ENCODE assay signal across 8 cellular contexts in the genomic region with DNA sequence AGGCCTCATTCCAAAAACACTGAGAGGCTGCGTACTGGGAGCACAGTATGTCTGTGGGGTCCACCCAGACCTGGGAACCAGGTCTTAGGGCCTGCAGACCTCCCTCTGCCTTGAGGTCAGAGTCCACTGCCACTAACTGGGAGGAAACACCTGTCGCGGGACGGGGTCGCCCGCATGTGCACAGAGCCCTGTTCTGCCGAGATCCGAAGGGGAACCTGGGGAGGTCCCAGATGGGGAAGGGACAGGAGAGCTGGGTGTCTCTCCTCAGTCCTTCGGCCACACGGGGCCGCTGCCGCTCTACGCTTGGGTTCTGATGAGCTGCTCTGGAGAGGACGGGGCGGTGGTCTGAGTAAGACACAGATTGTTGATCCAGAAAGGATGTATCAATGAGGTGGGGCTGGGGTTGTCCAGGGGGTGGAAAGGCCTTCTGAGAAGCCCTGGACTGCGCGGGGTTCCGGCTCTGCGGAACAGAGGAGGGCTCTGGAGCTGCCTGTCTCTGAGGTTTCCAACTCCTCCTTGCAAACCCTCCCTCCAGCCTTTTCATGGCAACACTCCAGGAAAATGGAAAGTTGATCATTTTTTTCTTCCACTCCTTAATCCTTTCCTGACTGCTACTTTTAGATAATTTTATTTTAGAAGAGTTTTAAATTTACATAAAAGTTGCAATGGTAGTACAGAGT. TPM values are rescaled to one million over a fixed set of nuclear protein-coding genes. Genes with fewer than 3 reads are reported as not detected.
A peak's percentile ranks its signal among the peaks of the same experiment; 100 is the strongest.
DNase-seq lines count a peak whose midpoint lies in the region; ATAC-seq, FAIRE-seq and TF ChIP-seq lines count a peak whose summit lies in the region.
"Not testable (repeated sequence)": the region's sequence is repeated elsewhere in the genome, so short reads cannot be mapped to it uniquely, and the experiment has no call there.

No MANE protein-coding gene starts in this region.

- DNase-seq in A172 (ENCODE audit: low spot score) (peak; percentile 58), HuH-7.5 (ENCODE audit: low spot score) (peak; percentile 64), NOMO-1 treated with dmso at 0.1 percent for 144 hours (lab: John Stamatoyannopoulos, UW; ENCODE audit: unreplicated experiment) (peak; percentile 60), bronchial epithelial cell (ENCODE audit: low read depth) (peak; percentile 46)
- peak; percentile 87 for DNase-seq in activated CD4-positive, alpha-beta T cell treated with anti-CD3 and anti-CD28 coated beads, Interleukin-2, amount 10 ng/mL, durations not matched to agents 7 days and 5 days
- DNase-seq in skeletal muscle cell (ENCODE audit: low read depth), result not testable (repeated sequence)

- not testable (repeated sequence) for H3K36me3 ChIP-seq in bronchial epithelial cell (ENCODE audit: control insufficient read depth, insufficient read depth, low read length); iPS-20b (ENCODE audit: insufficient read depth, low read depth, low read length)

- not testable (repeated sequence) for H3K4me1 ChIP-seq in iPS-20b (ENCODE audit: insufficient read depth, low read length)

- H3K36me3 Mint-ChIP-seq in activated CD4-positive, alpha-beta T cell treated with anti-CD3 and anti-CD28 coated beads, Interleukin-2, amount 10 ng/mL, durations not matched to agents 7 days and 5 days (ENCODE audit: low read depth), result not testable (repeated sequence)

- FAIRE-seq in bronchial epithelial cell (lab: Jason Lieb, UNC), result not testable (repeated sequence)

- H3K9me3 Mint-ChIP-seq in activated CD4-positive, alpha-beta T cell treated with anti-CD3 and anti-CD28 coated beads, Interleukin-2, amount 10 ng/mL, durations not matched to agents 7 days and 5 days, result not testable (repeated sequence)

- H3K4me3 ChIP-seq in bronchial epithelial cell (ENCODE audit: low read depth, low read length), result not testable (repeated sequence)
- H3K4me3 ChIP-seq in iPS-20b (ENCODE audit: low read length), result peak overlapping the region; percentile 47
- peak overlapping the region; percentile 11 for H3K4me3 ChIP-seq in skeletal muscle cell (ENCODE audit: low read depth, low read length)

- not testable (repeated sequence) for H3K4me3 Mint-ChIP-seq in activated CD4-positive, alpha-beta T cell treated with anti-CD3 and anti-CD28 coated beads, Interleukin-2, amount 10 ng/mL, durations not matched to agents 7 days and 5 days

- peak; percentile 91 for TF ChIP-seq CTCF in bronchial epithelial cell (IDR thresholded peaks at IDR 0.05; ENCODE audit: insufficient read depth, low read length, severe bottlenecking)

- not testable (repeated sequence) for H3K27ac ChIP-seq in iPS-20b (ENCODE audit: low read length)

- POLR2A ChIA-PET in activated CD4-positive, alpha-beta T cell treated with anti-CD3 and anti-CD28 coated beads, Interleukin-2, amount 10 ng/mL, durations not matched to agents 7 days and 5 days (lab: Charles Lee), result interaction anchor here (0.5 to 1.1 kb wide), 2 partner anchors 54 to 115 kb away, joined by 3 to 11 read pairs; no protein-coding TSS in a partner anchor

- H3K9me3 ChIP-seq in iPS-20b (ENCODE audit: insufficient read depth, low read depth, low read length), result not testable (repeated sequence)

- not testable (repeated sequence) for H3K27ac Mint-ChIP-seq in activated CD4-positive, alpha-beta T cell treated with anti-CD3 and anti-CD28 coated beads, Interleukin-2, amount 10 ng/mL, durations not matched to agents 7 days and 5 days

- peaks cover 22% of the 10 kb centered on the region for H3K27me3 ChIP-seq in bronchial epithelial cell (ENCODE audit: control insufficient read depth, insufficient read depth, low read length)
- peaks cover 59% of the 10 kb centered on the region for H3K27me3 ChIP-seq in iPS-20b (ENCODE audit: insufficient read depth, low read length)

- CTCF ChIA-PET in activated CD4-positive, alpha-beta T cell treated with anti-CD3 and anti-CD28 coated beads, Interleukin-2, amount 10 ng/mL, durations not matched to agents 7 days and 5 days (lab: Charles Lee), result interaction anchor here (0.6 to 8.7 kb wide), 24 partner anchors 9 to 249 kb away, joined by 3 to 113 read pairs (median 6); no protein-coding TSS in a partner anchor

- not testable (repeated sequence) for H3K9ac ChIP-seq in iPS-20b (ENCODE audit: low read depth, low read length)

- peaks cover 59% of the 10 kb centered on the region for H3K27me3 Mint-ChIP-seq in activated CD4-positive, alpha-beta T cell treated with anti-CD3 and anti-CD28 coated beads, Interleukin-2, amount 10 ng/mL, durations not matched to agents 7 days and 5 days

- H3K4me1 Mint-ChIP-seq in activated CD4-positive, alpha-beta T cell treated with anti-CD3 and anti-CD28 coated beads, Interleukin-2, amount 10 ng/mL, durations not matched to agents 7 days and 5 days, result peaks cover 22% of the 10 kb centered on the region

- ATAC-seq in GM18502 (IDR thresholded peaks at IDR 0.05; ENCODE audit: poor library complexity, unreplicated experiment), result peak; percentile 59

RNA-seq across cellular contexts. Expression of a gene that starts 7.2 kb away (rescaled TPM):
- 86.1 and 89.5 TPM in 2 replicates for total RNA-seq in A172 (2014; rRNA removed; shearing (Covaris generic))
- total RNA-seq in activated CD4-positive, alpha-beta T cell treated with anti-CD3 and anti-CD28 coated beads, Interleukin-2, amount 10 ng/mL, durations not matched to agents 7 days and 5 days, result 100 to 1,000 TPM; 706 to 753 TPM
- total RNA-seq in bronchial epithelial cell, result 215 and 232 TPM in 2 replicates
